In the genomic region with DNA sequence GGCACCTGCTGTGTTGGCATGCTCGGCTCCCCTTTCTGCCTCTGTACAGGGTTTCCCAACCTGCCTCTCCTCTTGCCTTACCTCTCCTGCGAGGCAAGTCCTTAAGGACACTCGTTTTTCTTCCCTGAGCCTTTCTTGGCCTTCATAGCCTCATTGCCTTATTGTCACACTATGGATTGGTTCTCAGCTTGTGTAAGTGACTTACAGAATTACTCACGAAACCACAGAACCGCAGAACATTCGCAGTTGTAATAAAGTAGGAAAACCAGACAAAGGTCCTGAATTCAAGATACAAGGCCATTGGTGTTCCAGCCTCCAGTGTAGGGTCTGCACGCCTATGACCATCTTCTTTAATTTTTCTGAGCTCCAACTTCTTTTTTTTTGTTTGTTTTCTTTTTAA, we compare ENCODE assay signal across 12 cellular contexts.
A peak's percentile ranks its signal among the peaks of the same experiment; 100 is the strongest.
DNase-seq lines count a peak whose midpoint lies in the region.
"Had no signal": no experiment of that assay in that cellular context is flagged by ENCODE, and none has a peak within 500 bp of the region (broad histone marks: within the 10 kb centered on the region; RNA-seq: fewer than 3 reads in every experiment).

No MANE protein-coding gene starts in this region.

- DNase-seq in M059J (ENCODE audit: low read depth) (peak; percentile 10), MV-4-11 (lab: John Stamatoyannopoulos, UW) (peak; percentile 58), RPMI7951 (ENCODE audit: low read depth) (peak; percentile 61), AML-193 (lab: John Stamatoyannopoulos, UW) (no peak), NOMO-1 treated with DMSO at 0.1 percent for 48 hours (lab: John Stamatoyannopoulos, UW; ENCODE audit: unreplicated experiment) (no peak), COLO829 (ENCODE audit: low spot score) (no peak)
- DNase-seq in stimulated activated CD4-positive, alpha-beta T cell treated with anti-CD3 and anti-CD28 coated beads, Interleukin-12 subunit alpha, Interleukin-12 subunit beta, amount 100 ng/mL, for 4 hours = no peak
- DNase-seq: ACHN; Calu3; CD4-positive, alpha-beta memory T cell; DMS79 treated with DMSO at 0.1 percent for 48 hours; EL had no signal

Comparison
In these comparisons a context has a peak if more than half of its experiments do, and no peak if none do; other contexts are left out.
1. DNase-seq: peak in M059J (single experiment), MV-4-11 (single experiment) and RPMI7951 (single experiment); none in AML-193 (0 of 2), NOMO-1 treated with DMSO at 0.1 percent for 48 hours (single experiment), stimulated activated CD4-positive, alpha-beta T cell treated with anti-CD3 and anti-CD28 coated beads, Interleukin-12 subunit alpha, Interleukin-12 subunit beta, amount 100 ng/mL, for 4 hours (single experiment) and COLO829 (single experiment).